In genomic region chr6:109006818-109007217, GRCh38 we compare ENCODE assay signal across 12 cellular contexts.
DNase-seq lines count a peak whose midpoint lies in the region; ATAC-seq and TF ChIP-seq lines count a peak whose summit lies in the region.
"Had no signal": no experiment of that assay in that cellular context is flagged by ENCODE, and none has a peak within 500 bp of the region (broad histone marks: within the 10 kb centered on the region; RNA-seq: fewer than 3 reads in every experiment).

No MANE protein-coding gene starts in this region.

- no peak for TF ChIP-seq CTCF in HEK293 (tag by site-specific recombination; IDR thresholded peaks at IDR 0.05)
- TF ChIP-seq CTCF in Peyer's patch (IDR thresholded peaks at IDR 0.05), result no peak
- TF ChIP-seq CTCF in gastrocnemius medialis (IDR thresholded peaks at IDR 0.05 in 4 of 5, conservative IDR thresholded peaks at IDR 0.05 in 1 of 5), result no peak

- POLR2A ChIA-PET in HEK293 (lab: Yijun Ruan, JAX), result no interaction called here

- H3K27ac ChIP-seq in HEK293 (ENCODE audit: extremely low read depth, low read depth, low read length), result no peak overlapping the region
- peak overlapping the region in 3 of 4 donors; percentile 6 to 98 (median 55) for H3K27ac ChIP-seq in Peyer's patch
- peak overlapping the region; percentile 92 to 98 (median 95) for H3K27ac ChIP-seq in gastrocnemius medialis
- H3K27ac ChIP-seq: epithelial cell of prostate had no signal

- no peaks in the 10 kb centered on the region for H3K9me3 ChIP-seq in HEK293 (ENCODE audit: control insufficient read depth, insufficient read depth, low read depth, low read length)
- no peaks in the 10 kb centered on the region for H3K9me3 ChIP-seq in Peyer's patch
- no peaks in the 10 kb centered on the region for H3K9me3 ChIP-seq in endocrine pancreas (ENCODE audit: control insufficient read depth, low read length)
- H3K9me3 ChIP-seq in gastrocnemius medialis, result no peaks in the 10 kb centered on the region

- TF ChIP-seq POLR2A in Peyer's patch (IDR thresholded peaks at IDR 0.05) (no peak), gastrocnemius medialis (IDR thresholded peaks at IDR 0.05) (no peak)

- CTCF ChIA-PET in HEK293 (lab: Yijun Ruan, JAX), result interaction anchor here (1.3 kb wide), 1 partner anchor 180 kb away, joined by 3 read pairs; no protein-coding TSS in a partner anchor

- intact Hi-C loops in gastrocnemius medialis (cut with DNase I; ENCODE audit: low total_unique reads), result loop anchor here (5.0 to 10.0 kb wide), 4 partner anchors 45 to 932 kb away; partner anchors contain the start of genes OSTM1 and ZBTB24

- H3K36me3 ChIP-seq in HEK293 (ENCODE audit: control insufficient read depth in 2 of 2, insufficient read depth in 1 of 2, low read length in 2 of 2), result peaks cover 0 to 3% of the 10 kb centered on the region in 2 experiments; a peak in 1 of 3 replicates
- no peaks in the 10 kb centered on the region for H3K36me3 ChIP-seq in Peyer's patch
- H3K36me3 ChIP-seq in endocrine pancreas (ENCODE audit: control insufficient read depth, insufficient read depth, low read length), result no peaks in the 10 kb centered on the region
- H3K36me3 ChIP-seq in gastrocnemius medialis, result no peaks in the 10 kb centered on the region

- H3K4me3 ChIP-seq in HEK293 (ENCODE audit: low read depth, low read length) (no peak overlapping the region), Peyer's patch (peak overlapping the region in 3 of 4 donors; percentile 94 to 100 (median 97)), endocrine pancreas (ENCODE audit: control insufficient read depth, insufficient read depth, low read length) (peak overlapping the region; percentile 97), gastrocnemius medialis (peak overlapping the region in 3 of 4 donors; percentile 60 to 82 (median 73))

- no peak for ATAC-seq in gastrocnemius medialis
- ATAC-seq in HG03460 (IDR thresholded peaks at IDR 0.05; ENCODE audit: unreplicated experiment), result no peak
- ATAC-seq: sciatic nerve had no signal

- H3K27me3 ChIP-seq in Peyer's patch (no peaks in the 10 kb centered on the region), endocrine pancreas (ENCODE audit: control insufficient read depth, insufficient read depth, low read length) (no peaks in the 10 kb centered on the region), gastrocnemius medialis (no peaks in the 10 kb centered on the region)

- no peak overlapping the region for H3K9ac ChIP-seq in endocrine pancreas (ENCODE audit: control insufficient read depth, insufficient read depth, low read length)

- H3K4me1 ChIP-seq in HEK293 (ENCODE audit: control insufficient read depth, insufficient read depth, low read length) (peaks cover 37% of the 10 kb centered on the region), Peyer's patch (peaks cover 0 to 20% (median 4%) of the 10 kb centered on the region in 4 donors), endocrine pancreas (ENCODE audit: control insufficient read depth, insufficient read depth, low read length) (peaks cover 60% of the 10 kb centered on the region), gastrocnemius medialis (peaks cover 71 to 72% of the 10 kb centered on the region in 2 donors)

- DNase-seq in Peyer's patch (no peak), gastrocnemius medialis (no peak), ecto neural progenitor cell (ENCODE audit: low spot score) (no peak), NCI-H1105 (lab: John Stamatoyannopoulos, UW) (no peak)
- DNase-seq: DMS79 treated with DMSO at 0.1 percent for 48 hours, kidney glomerular epithelial cell, T1000 had no signal

- in situ Hi-C loops in gastrocnemius medialis (cut with MboI; ENCODE audit: low sequenced_read_pairs in 4 of 4), result loop anchor here in 1 of 4 donors (10.0 kb wide), 1 partner anchor 58 kb away; no protein-coding TSS in a partner anchor

TF ChIP-seq in HEK293, 187 proteins besides CTCF, POLR2A, EP300 and RAD21:
- TF ChIP-seq FEZF1 (tag by site-specific recombination; IDR thresholded peaks at IDR 0.05) (no peak), TRIM28 (IDR thresholded peaks at IDR 0.05; ENCODE audit: borderline replicate concordance, low read length) (peak; percentile 52; the same call in 1 of the 2 replicates), PATZ1 (tag by site-specific recombination; IDR thresholded peaks at IDR 0.05) (no peak)
